ENCODE assay signal across 8 cellular contexts in genomic region chrX:139203681-139204575, GRCh38.
DNase-seq lines count a peak whose midpoint lies in the region; ATAC-seq, FAIRE-seq and TF ChIP-seq lines count a peak whose summit lies in the region.

No MANE protein-coding gene starts in this region.

- no peaks in the 10 kb centered on the region for H3K36me3 ChIP-seq in CD8-positive, alpha-beta T cell (ENCODE audit: insufficient read depth, low read length)
- no peaks in the 10 kb centered on the region for H3K36me3 ChIP-seq in MG63

- no peak for TF ChIP-seq CTCF in CD8-positive, alpha-beta T cell (IDR thresholded peaks at IDR 0.05)
- peak; percentile 10 for TF ChIP-seq CTCF in epithelial cell of proximal tubule (conservative IDR thresholded peaks at IDR 0.05; ENCODE audit: low read depth, low read length)
- peak; percentile 39 for TF ChIP-seq CTCF in neural crest cell (conservative IDR thresholded peaks at IDR 0.05)

- H3K27me3 ChIP-seq in CD8-positive, alpha-beta T cell (ENCODE audit: insufficient read depth, low read length), result peaks cover 3% of the 10 kb centered on the region
- no peaks in the 10 kb centered on the region for H3K27me3 ChIP-seq in MG63

- no peaks in the 10 kb centered on the region for H3K36me3 Mint-ChIP-seq in CD8-positive, alpha-beta T cell
- H3K36me3 Mint-ChIP-seq in neural crest cell (ENCODE audit: low read depth), result peaks cover 2% of the 10 kb centered on the region

- H3K27me3 Mint-ChIP-seq in CD8-positive, alpha-beta T cell (ENCODE audit: low read depth), result peaks cover 21% of the 10 kb centered on the region
- peaks cover 25% of the 10 kb centered on the region for H3K27me3 Mint-ChIP-seq in neural crest cell (ENCODE audit: low read depth)

- H3K4me3 Mint-ChIP-seq in CD8-positive, alpha-beta T cell, result peak overlapping the region; percentile 32
- peak overlapping the region; percentile 99 for H3K4me3 Mint-ChIP-seq in neural crest cell

- CTCF ChIA-PET in CD8-positive, alpha-beta T cell (lab: Charles Lee), result no interaction called here

- POLR2A ChIA-PET in CD8-positive, alpha-beta T cell (lab: Charles Lee), result no interaction called here

- H3K4me3 ChIP-seq in CD8-positive, alpha-beta T cell (ENCODE audit: low read depth, low read length), result no peak overlapping the region
- H3K4me3 ChIP-seq in MG63 (peak overlapping the region; percentile 47), epithelial cell of proximal tubule (ENCODE audit: low read depth, low read length) (peak overlapping the region; percentile 57)

- ATAC-seq in CD8-positive, alpha-beta T cell, result no peak
- ATAC-seq in HG03097 (IDR thresholded peaks at IDR 0.05; ENCODE audit: low FRiP score, unreplicated experiment), result no peak

- no peaks in the 10 kb centered on the region for H3K9me3 ChIP-seq in CD8-positive, alpha-beta T cell (ENCODE audit: low read length)
- no peaks in the 10 kb centered on the region for H3K9me3 ChIP-seq in MG63

- no peak for FAIRE-seq in urothelium cell line (lab: Jason Lieb, UNC)

- H3K27ac ChIP-seq in CD8-positive, alpha-beta T cell (ENCODE audit: low read depth, low read length), result no peak overlapping the region

- no peaks in the 10 kb centered on the region for H3K4me1 ChIP-seq in CD8-positive, alpha-beta T cell (ENCODE audit: insufficient read depth, low read length)

- DNase-seq in CD8-positive, alpha-beta T cell, result no peak
- DNase-seq in MG63 (peak; percentile 18), epithelial cell of proximal tubule (ENCODE audit: low read depth) (no peak), neural crest cell (ENCODE audit: low read depth, low spot score) (peak; percentile 53), urothelium cell line (ENCODE audit: low spot score) (no peak), NCI-H1694 (lab: John Stamatoyannopoulos, UW) (no peak), T-helper 1 cell (no peak)

- intact Hi-C loops in CD8-positive, alpha-beta T cell (cut with DNase I, micrococcal nuclease), result no loop called here

- no peaks in the 10 kb centered on the region for H3K9me3 Mint-ChIP-seq in CD8-positive, alpha-beta T cell
- peaks cover 2% of the 10 kb centered on the region for H3K9me3 Mint-ChIP-seq in neural crest cell

- H3K27ac Mint-ChIP-seq in CD8-positive, alpha-beta T cell, result no peak overlapping the region
- peak overlapping the region; percentile 79 for H3K27ac Mint-ChIP-seq in neural crest cell (ENCODE audit: unreplicated experiment)

- peaks cover 3% of the 10 kb centered on the region for H3K4me1 Mint-ChIP-seq in CD8-positive, alpha-beta T cell (ENCODE audit: low read depth)
- peaks cover 51% of the 10 kb centered on the region for H3K4me1 Mint-ChIP-seq in neural crest cell

Comparison
In these comparisons a context has a peak if more than half of its experiments do, and no peak if none do; other contexts are left out.
1. DNase-seq: peak in MG63 (single experiment) and neural crest cell (single experiment); none in CD8-positive, alpha-beta T cell (0 of 7), epithelial cell of proximal tubule (single experiment), urothelium cell line (single experiment), NCI-H1694 (single experiment) and T-helper 1 cell (0 of 5).